8 cellular contexts compared by ENCODE assay signal in the genomic region with DNA sequence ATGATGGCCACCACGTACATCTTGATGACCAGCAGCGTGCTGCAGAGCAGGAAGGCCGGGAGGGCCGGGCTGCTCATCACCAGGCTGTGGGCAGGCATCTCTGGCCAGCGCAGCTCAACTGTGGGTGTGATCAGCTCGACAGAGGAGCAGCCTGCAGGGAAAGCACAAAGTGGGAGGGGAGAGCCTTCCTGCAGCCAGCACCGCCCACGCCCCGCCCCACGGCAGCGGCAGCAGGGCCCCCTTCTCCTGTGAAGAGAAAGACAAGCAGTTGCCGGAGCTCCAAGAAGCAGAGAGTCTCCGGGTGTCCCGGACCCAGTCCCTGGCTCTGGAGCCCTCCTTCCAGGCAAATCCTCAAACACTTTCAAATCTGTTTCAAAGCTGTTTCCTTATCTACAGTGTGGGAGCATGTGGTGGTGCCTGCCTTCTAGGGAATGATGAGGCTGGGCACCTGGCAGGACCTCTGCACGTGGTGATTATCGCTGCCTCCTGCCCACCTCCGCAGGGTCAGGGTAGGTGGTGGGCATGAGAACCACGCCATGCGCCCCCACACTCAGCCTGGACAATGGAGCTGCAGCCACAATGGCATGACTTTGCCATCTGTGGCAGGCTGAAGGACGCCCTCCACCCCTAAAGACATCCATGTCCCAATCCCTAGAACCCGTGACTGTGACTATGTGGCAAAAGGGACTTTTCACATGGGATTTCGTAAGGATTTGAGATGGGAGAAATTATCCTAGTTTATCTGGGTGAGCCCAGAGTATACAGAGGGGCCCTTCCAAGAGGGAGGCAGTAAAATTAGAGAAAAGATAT. TPM values are rescaled to one million over a fixed set of nuclear protein-coding genes. Genes with fewer than 3 reads are reported as not detected.
A peak's percentile ranks its signal among the peaks of the same experiment; 100 is the strongest.
DNase-seq lines count a peak whose midpoint lies in the region; ATAC-seq, FAIRE-seq and TF ChIP-seq lines count a peak whose summit lies in the region.

A gene with protein sequence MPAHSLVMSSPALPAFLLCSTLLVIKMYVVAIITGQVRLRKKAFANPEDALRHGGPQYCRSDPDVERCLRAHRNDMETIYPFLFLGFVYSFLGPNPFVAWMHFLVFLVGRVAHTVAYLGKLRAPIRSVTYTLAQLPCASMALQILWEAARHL (minus strand): TSS at position 128 of the 810 bp plus-strand sequence. CDS start 30 bp downstream, at position 98.

- TF ChIP-seq EP300 in stomach (IDR thresholded peaks at IDR 0.05) = no peak

- H3K27ac ChIP-seq in esophagus squamous epithelium (peak within 1 kb of the TSS; percentile 50 to 88 (median 69)), stomach (peak within 1 kb of the TSS in 4 of 5 donors; percentile 19 to 56 (median 50))

- no peaks in the 10 kb centered on the region for H3K9me3 Mint-ChIP-seq in natural killer cell treated with Interleukin-12 subunit alpha and Interleukin-12 subunit beta and Interleukin-15 and Interleukin-18, amount 100 ng/mL, for 72 hours

- H3K36me3 ChIP-seq in esophagus squamous epithelium (peaks cover 0 to 10% (median 0%) of the 10 kb centered on the region in 3 donors), stomach (no peaks in the 10 kb centered on the region)

- no peaks in the 10 kb centered on the region for H3K36me3 Mint-ChIP-seq in natural killer cell treated with Interleukin-12 subunit alpha and Interleukin-12 subunit beta and Interleukin-15 and Interleukin-18, amount 100 ng/mL, for 72 hours

- DNase-seq in GM04503 (ENCODE audit: low read depth) (peak; percentile 54), NCI-H526 treated with DMSO at 0.1 percent for 48 hours (lab: John Stamatoyannopoulos, UW) (peak; percentile 13), activated T-cell treated with anti-CD3 and anti-CD28 coated beads for 48 hours (ENCODE audit: low read depth) (peak; percentile 35), esophagus squamous epithelium (lab: John Stamatoyannopoulos, UW) (no peak), stomach (peak; percentile 69), D721Med (ENCODE audit: insufficient read length, low spot score) (no peak)
- peak; percentile 77 for DNase-seq in natural killer cell treated with Interleukin-12 subunit alpha and Interleukin-12 subunit beta and Interleukin-15 and Interleukin-18, amount 100 ng/mL, for 72 hours (ENCODE audit: low spot score)

- no peak for TF ChIP-seq CTCF in esophagus squamous epithelium (IDR thresholded peaks at IDR 0.05)
- no peak for TF ChIP-seq CTCF in stomach (IDR thresholded peaks at IDR 0.05)
- TF ChIP-seq CTCF in D721Med (IDR thresholded peaks at IDR 0.05; ENCODE audit: insufficient read depth, missing control alignments) = no peak

- H3K4me1 ChIP-seq in esophagus squamous epithelium = peaks cover 24 to 50% (median 29%) of the 10 kb centered on the region in 3 donors
- peaks cover 16 to 31% (median 23%) of the 10 kb centered on the region in 4 donors for H3K4me1 ChIP-seq in stomach

- H3K4me3 ChIP-seq in esophagus squamous epithelium = peak within 1 kb of the TSS; percentile 14 to 65 (median 44)
- peak within 1 kb of the TSS; percentile 33 to 46 (median 38) for H3K4me3 ChIP-seq in stomach

- peak in 2 of 4 donors; percentile 42 to 73 for TF ChIP-seq POLR2A in esophagus squamous epithelium (IDR thresholded peaks at IDR 0.05)
- TF ChIP-seq POLR2A in stomach (IDR thresholded peaks at IDR 0.05) = no peak

- intact Hi-C loops in esophagus squamous epithelium (cut with DNase I) = no loop called here
- intact Hi-C loops in stomach (cut with DNase I; ENCODE audit: low total_unique reads) = no loop called here

- H3K27me3 ChIP-seq in esophagus squamous epithelium = peaks cover 0 to 5% (median 0%) of the 10 kb centered on the region in 4 donors
- H3K27me3 ChIP-seq in stomach = peaks cover 0 to 8% (median 4%) of the 10 kb centered on the region in 3 donors

- FAIRE-seq in D721Med (lab: Jason Lieb, UNC) = no peak

- H3K4me3 Mint-ChIP-seq in natural killer cell treated with Interleukin-12 subunit alpha and Interleukin-12 subunit beta and Interleukin-15 and Interleukin-18, amount 100 ng/mL, for 72 hours = peak within 1 kb of the TSS; percentile 36

- WGBS in esophagus squamous epithelium, 2 donors = 16 to 42% methylated on average over 9 to 10 of the region's 22 CpGs
- WGBS in stomach, 5 donors = 15 to 19% (median 16%) methylated on average over 17 to 22 of the region's 22 CpGs

- ATAC-seq in natural killer cell treated with Interleukin-12 subunit alpha and Interleukin-12 subunit beta and Interleukin-15 and Interleukin-18, amount 100 ng/mL, for 72 hours = peak; percentile 81 to 88
- ATAC-seq in GM18909 (IDR thresholded peaks at IDR 0.05; ENCODE audit: poor library complexity, unreplicated experiment) = no peak

- H3K27me3 Mint-ChIP-seq in natural killer cell treated with Interleukin-12 subunit alpha and Interleukin-12 subunit beta and Interleukin-15 and Interleukin-18, amount 100 ng/mL, for 72 hours = peaks cover 9 to 11% of the 10 kb centered on the region in 2 donors

- no peaks in the 10 kb centered on the region for H3K9me3 ChIP-seq in esophagus squamous epithelium
- no peaks in the 10 kb centered on the region for H3K9me3 ChIP-seq in stomach

- H3K4me1 Mint-ChIP-seq in natural killer cell treated with Interleukin-12 subunit alpha and Interleukin-12 subunit beta and Interleukin-15 and Interleukin-18, amount 100 ng/mL, for 72 hours (ENCODE audit: low read depth in 2 of 2) = peaks cover 10 to 12% of the 10 kb centered on the region in 2 donors

- H3K27ac Mint-ChIP-seq in natural killer cell treated with Interleukin-12 subunit alpha and Interleukin-12 subunit beta and Interleukin-15 and Interleukin-18, amount 100 ng/mL, for 72 hours = no peak within 1 kb of the TSS

RNA-seq across cellular contexts. Expression of the gene that starts here (rescaled TPM):
- 10 to 100 TPM in 3 of 4 donors, 1 to 10 TPM in 1; 5.6 to 31.2 (median 14.9) TPM for total RNA-seq in esophagus squamous epithelium
- total RNA-seq in natural killer cell treated with Interleukin-12 subunit alpha and Interleukin-12 subunit beta and Interleukin-15 and Interleukin-18, amount 100 ng/mL, for 72 hours = not detected
- total RNA-seq in stomach = 1 to 10 TPM in 3 of 5 donors, under 1 TPM in 1, not detected in 1; 0.58 to 3.6 (median 2.6) TPM
- 10 to 100 TPM in 1 of 3 donors, 1 to 10 TPM in 2; 3.7 to 15.3 (median 9.9) TPM for polyA plus RNA-seq in stomach

Comparison
In these comparisons a context has a peak if more than half of its experiments do, and no peak if none do; other contexts are left out.
1. Peak in DNase-seq and ATAC-seq in natural killer cell treated with Interleukin-12 subunit alpha and Interleukin-12 subunit beta and Interleukin-15 and Interleukin-18, amount 100 ng/mL, for 72 hours; RNA of the gene not detected or under 1 TPM.
2. DNase-seq: peak in GM04503 (single experiment), NCI-H526 treated with DMSO at 0.1 percent for 48 hours (single experiment), activated T-cell treated with anti-CD3 and anti-CD28 coated beads for 48 hours (single experiment) and stomach (single experiment); none in esophagus squamous epithelium (single experiment) and D721Med (single experiment).